Comparison of ENCODE assay signal across 18 cellular contexts in the genomic region with DNA sequence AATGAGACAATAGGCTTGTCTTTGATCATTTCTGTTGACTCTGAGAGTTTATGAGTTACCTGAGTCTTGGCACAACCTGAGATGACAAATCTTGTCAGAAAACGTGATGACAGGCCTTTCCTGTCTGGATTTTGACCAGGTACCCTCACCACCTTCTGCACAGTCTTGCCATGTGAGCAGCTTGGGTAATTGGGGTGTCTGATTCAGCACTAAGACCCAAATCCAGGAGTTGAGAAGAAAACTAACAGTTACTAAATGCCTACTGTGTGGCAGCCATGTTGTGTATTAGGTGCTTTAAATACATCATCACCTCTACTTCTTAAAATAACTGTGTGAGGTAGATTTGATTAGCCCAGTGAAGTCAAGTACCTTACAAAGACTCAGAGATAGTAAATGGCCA. TPM values are rescaled to one million over a fixed set of nuclear protein-coding genes. Genes with fewer than 3 reads are reported as not detected.
DNase-seq lines count a peak whose midpoint lies in the region; ATAC-seq, FAIRE-seq and TF ChIP-seq lines count a peak whose summit lies in the region.
"Had no signal": no experiment of that assay in that cellular context is flagged by ENCODE, and none has a peak within 500 bp of the region (broad histone marks: within the 10 kb centered on the region; RNA-seq: fewer than 3 reads in every experiment).

No MANE protein-coding gene starts in this region.

- H3K9me3 ChIP-seq in breast epithelium (no peaks in the 10 kb centered on the region), skeletal muscle satellite cell (replicated peaks; ENCODE audit: low read length) (no peaks in the 10 kb centered on the region)
- H3K9me3 ChIP-seq: BLaER1 treated with 17β-estradiol and CSF1 and Interleukin-3, amounts not matched to agents 10 nM and 100 nM had no signal

- no peak for TF ChIP-seq POLR2A in breast epithelium (IDR thresholded peaks at IDR 0.05)

- no peaks in the 10 kb centered on the region for H3K9me3 Mint-ChIP-seq in MCF 10A (ENCODE audit: unreplicated experiment)

- no peaks in the 10 kb centered on the region for H3K36me3 Mint-ChIP-seq in MCF 10A (ENCODE audit: insufficient read depth, unreplicated experiment)

- H3K4me1 ChIP-seq in breast epithelium = no peaks in the 10 kb centered on the region
- peaks cover 16% of the 10 kb centered on the region for H3K4me1 ChIP-seq in skeletal muscle satellite cell (ENCODE audit: control insufficient read depth, insufficient read depth, low read length)

- intact Hi-C loops in MCF 10A (cut with micrococcal nuclease) = loop anchor here (2.0 kb wide), 1 partner anchor 179 kb away; no protein-coding TSS in a partner anchor
- intact Hi-C loops in breast epithelium (cut with DNase I; ENCODE audit: low total_unique reads) = no loop called here

- no TSS peak for BruUV-seq in MCF 10A (replicated peaks; lab: Mats Ljungman, UMichigan)

- CTCF ChIA-PET in MCF 10A (lab: Yijun Ruan, JAX) = no interaction called here

- ATAC-seq in esophagus mucosa (peak; percentile 26), HG02840 (IDR thresholded peaks at IDR 0.05; ENCODE audit: low FRiP score, unreplicated experiment) (no peak)
- ATAC-seq: Panc1 had no signal

- H3K4me3 ChIP-seq in breast epithelium (no peak overlapping the region), skeletal muscle satellite cell (ENCODE audit: low read length) (peak overlapping the region; percentile 2)
- H3K4me3 ChIP-seq: BLaER1 treated with 17β-estradiol and CSF1 and Interleukin-3, amounts not matched to agents 10 nM and 100 nM had no signal

- H3K27ac Mint-ChIP-seq in MCF 10A (ENCODE audit: low read depth, unreplicated experiment) = peak overlapping the region; percentile 59

- FAIRE-seq in RCC 7860 (lab: Jason Lieb, UNC) = peak; percentile 30
- FAIRE-seq: H54 had no signal

- DNase-seq in MCF 10A (ENCODE audit: unreplicated experiment) = peak; percentile 36
- no peak for DNase-seq in breast epithelium (ENCODE audit: low spot score in 2 of 2)
- DNase-seq in RCC 7860 (ENCODE audit: low spot score) = no peak
- no peak for DNase-seq in ecto neural progenitor cell (ENCODE audit: low spot score)
- DNase-seq in medulla oblongata (ENCODE audit: extremely low spot score) = no peak
- DNase-seq: DMS153, EL, NCI-H1092 treated with DMSO at 0.1 percent for 48 hours, NCI-H187, SHP77 had no signal

- peak overlapping the region; percentile 12 for H3K4me3 Mint-ChIP-seq in MCF 10A (ENCODE audit: unreplicated experiment)

- peaks cover 31% of the 10 kb centered on the region for H3K4me1 Mint-ChIP-seq in MCF 10A (ENCODE audit: insufficient read depth, unreplicated experiment)

- peaks cover 0 to 6% of the 10 kb centered on the region in 2 donors for H3K27me3 ChIP-seq in breast epithelium
- H3K27me3 ChIP-seq in skeletal muscle satellite cell (ENCODE audit: control insufficient read depth, insufficient read depth, low read length) = no peaks in the 10 kb centered on the region
- H3K27me3 ChIP-seq: BLaER1 treated with 17β-estradiol and CSF1 and Interleukin-3, amounts not matched to agents 10 nM and 100 nM had no signal

- H3K36me3 ChIP-seq in breast epithelium (no peaks in the 10 kb centered on the region), skeletal muscle satellite cell (ENCODE audit: insufficient read depth, low read length) (no peaks in the 10 kb centered on the region)
- H3K36me3 ChIP-seq: BLaER1 treated with 17β-estradiol and CSF1 and Interleukin-3, amounts not matched to agents 10 nM and 100 nM had no signal

- no peak overlapping the region for H3K27ac ChIP-seq in breast epithelium
- H3K27ac ChIP-seq: 22Rv1; BLaER1 treated with 17β-estradiol and CSF1 and Interleukin-3, amounts not matched to agents 10 nM and 100 nM had no signal

- POLR2A ChIA-PET in MCF 10A (lab: Yijun Ruan, JAX) = interaction anchor here (0.7 to 1.4 kb wide), 4 partner anchors 30 to 83 kb away, joined by 3 to 7 read pairs (median 4); no protein-coding TSS in a partner anchor

- no peak overlapping the region for H3K4me2 ChIP-seq in skeletal muscle satellite cell (ENCODE audit: low read length)

- no peaks in the 10 kb centered on the region for H3K27me3 Mint-ChIP-seq in MCF 10A (ENCODE audit: insufficient read depth, unreplicated experiment)

- TF ChIP-seq CTCF in MCF 10A (IDR thresholded peaks at IDR 0.05; ENCODE audit: unreplicated experiment) (no peak), breast epithelium (IDR thresholded peaks at IDR 0.05) (no peak)

- H3K9ac ChIP-seq in skeletal muscle satellite cell (ENCODE audit: low read depth, low read length) = no peak overlapping the region
- H3K9ac ChIP-seq: BLaER1 treated with 17β-estradiol and CSF1 and Interleukin-3, amounts not matched to agents 10 nM and 100 nM had no signal

RNA-seq across cellular contexts. Expression of a gene that starts 2.7 kb away (rescaled TPM):
- total RNA-seq in MCF 10A (2022) (28.3 and 34.0 TPM in 2 replicates), breast epithelium (1 to 10 TPM in 2 of 3 donors, under 1 TPM in 1; 0.80 to 7.6 (median 3.3) TPM), esophagus mucosa (46.5 TPM)
- total RNA-seq in skeletal muscle satellite cell (2012; rRNA removed) = 7.6 and 16.2 TPM in 2 replicates
- total RNA-seq: HT1080 had no signal

RNA-seq across cellular contexts. Expression of a gene that starts 59.4 kb away (rescaled TPM):
- total RNA-seq in MCF 10A (2022) (96.9 and 129 TPM in 2 replicates), breast epithelium (1 to 10 TPM in 1 of 3 donors, under 1 TPM in 1, not detected in 1; 0.33 to 2.0 TPM), esophagus mucosa (170 TPM)
- total RNA-seq in skeletal muscle satellite cell (2012; rRNA removed) = 0.44 and 5.6 TPM in 2 replicates
- total RNA-seq: HT1080 had no signal

Comparison
In these comparisons a context has a peak if more than half of its experiments do, and no peak if none do; other contexts are left out.
1. RNA of a gene that starts 59.4 kb away (total RNA-seq): 170 TPM in esophagus mucosa (single experiment) and 96.9 to 129 TPM in MCF 10A; 0.33 to 2.0 TPM in breast epithelium; every median in the first group is over 10 times any median in the second.